In genomic region chr17:40450175-40450574, GRCh38 we compare ENCODE assay signal across 8 cellular contexts. TPM values are rescaled to one million over a fixed set of nuclear protein-coding genes. Genes with fewer than 3 reads are reported as not detected.
DNase-seq lines count a peak whose midpoint lies in the region; ATAC-seq, FAIRE-seq and TF ChIP-seq lines count a peak whose summit lies in the region.

No MANE protein-coding gene starts in this region.

- DNase-seq in ELF-1 (ENCODE audit: low read depth, low spot score) (peak; percentile 60), activated T-cell treated with anti-CD3 and anti-CD28 coated beads for 4 hours (peak; percentile 13), islet precursor cell (peak; percentile 85), tibial nerve (ENCODE audit: low spot score in 2 of 2) (peak in 1 of 2 donors; percentile 50), GM12892 (ENCODE audit: insufficient read length) (no peak)

- H3K9me3 ChIP-seq in tibial nerve, result no peaks in the 10 kb centered on the region

- no peak for TF ChIP-seq EP300 in tibial nerve (IDR thresholded peaks at IDR 0.05)

- no peaks in the 10 kb centered on the region for H4K20me1 ChIP-seq in KMS-11 (ENCODE audit: insufficient read depth)

- H3K36me3 ChIP-seq in KMS-11 (ENCODE audit: insufficient read depth) (no peaks in the 10 kb centered on the region), tibial nerve (peaks cover 0 to 23% (median under 1%) of the 10 kb centered on the region in 3 donors)

- H3K27me3 ChIP-seq in KMS-11 (ENCODE audit: insufficient read depth, low read depth) (peaks cover 72% of the 10 kb centered on the region), tibial nerve (no peaks in the 10 kb centered on the region)

- H3K4me1 ChIP-seq in KMS-11 (ENCODE audit: low read depth, poor library complexity, severe bottlenecking), result peaks cover 16% of the 10 kb centered on the region
- peaks cover 0 to 95% (median 73%) of the 10 kb centered on the region in 4 donors for H3K4me1 ChIP-seq in tibial nerve

- H3K4me3 ChIP-seq in KMS-11 (IDR thresholded peaks at IDR 0.05; ENCODE audit: insufficient read depth, low read depth, low read length), result no peak overlapping the region
- no peak overlapping the region for H3K4me3 ChIP-seq in tibial nerve

- no peak overlapping the region for H3K4me2 ChIP-seq in KMS-11

- WGBS in tibial nerve, 2 donors, result 77 to 85% methylated on average over 3 of the region's 3 CpGs

- no peak for ATAC-seq in GM21381 (IDR thresholded peaks at IDR 0.05; ENCODE audit: unreplicated experiment)
- ATAC-seq in HG02973 (IDR thresholded peaks at IDR 0.05; ENCODE audit: unreplicated experiment), result no peak

- no peak for TF ChIP-seq POLR2A in tibial nerve (IDR thresholded peaks at IDR 0.05)
- TF ChIP-seq POLR2A in GM12892 (IDR thresholded peaks at IDR 0.05; ENCODE audit: low read depth, low read length), result no peak

- peak; percentile 83 for TF ChIP-seq CTCF in KMS-11 (conservative IDR thresholded peaks at IDR 0.05; ENCODE audit: low read depth, low read length)
- peak; percentile 31 to 44 (median 36) for TF ChIP-seq CTCF in tibial nerve (IDR thresholded peaks at IDR 0.05)

- H3K79me2 ChIP-seq in KMS-11 (ENCODE audit: insufficient read depth, low read depth), result no peaks in the 10 kb centered on the region

- FAIRE-seq in GM12892 (lab: Jason Lieb, UNC), result no peak

- H3K27ac ChIP-seq in KMS-11, result no peak overlapping the region
- peak overlapping the region in 3 of 4 donors; percentile 70 to 95 (median 95) for H3K27ac ChIP-seq in tibial nerve

- no peak overlapping the region for H3K9ac ChIP-seq in KMS-11

- no peak overlapping the region for H2AFZ ChIP-seq in KMS-11 (ENCODE audit: low read depth)

RNA-seq across cellular contexts. Expression of gene IGFBP4, which starts 6.9 kb away (rescaled TPM):
- total RNA-seq in tibial nerve, result 1,000 to 10,000 TPM in 1 of 4 donors, 100 to 1,000 TPM in 3; 675 to 1,301 (median 748) TPM
- polyA plus RNA-seq in GM12892 (2012; ENCODE audit: missing spikeins), result 3.6 TPM

RNA-seq across cellular contexts. Expression of gene TOP2A, which starts 32.5 kb away (rescaled TPM):
- 1 to 10 TPM in 3 of 4 donors, under 1 TPM in 1; 0.21 to 7.1 (median 2.6) TPM for total RNA-seq in tibial nerve
- 89.2 TPM for polyA plus RNA-seq in GM12892 (2012; ENCODE audit: missing spikeins)

RNA-seq across cellular contexts. Expression of gene TNS4, which starts 51.2 kb away (rescaled TPM):
- under 1 TPM in 1 of 4 donors, not detected in 3; 0.30 TPM for total RNA-seq in tibial nerve
- polyA plus RNA-seq in GM12892 (2012; ENCODE audit: missing spikeins), result not detected
